In the genomic region with DNA sequence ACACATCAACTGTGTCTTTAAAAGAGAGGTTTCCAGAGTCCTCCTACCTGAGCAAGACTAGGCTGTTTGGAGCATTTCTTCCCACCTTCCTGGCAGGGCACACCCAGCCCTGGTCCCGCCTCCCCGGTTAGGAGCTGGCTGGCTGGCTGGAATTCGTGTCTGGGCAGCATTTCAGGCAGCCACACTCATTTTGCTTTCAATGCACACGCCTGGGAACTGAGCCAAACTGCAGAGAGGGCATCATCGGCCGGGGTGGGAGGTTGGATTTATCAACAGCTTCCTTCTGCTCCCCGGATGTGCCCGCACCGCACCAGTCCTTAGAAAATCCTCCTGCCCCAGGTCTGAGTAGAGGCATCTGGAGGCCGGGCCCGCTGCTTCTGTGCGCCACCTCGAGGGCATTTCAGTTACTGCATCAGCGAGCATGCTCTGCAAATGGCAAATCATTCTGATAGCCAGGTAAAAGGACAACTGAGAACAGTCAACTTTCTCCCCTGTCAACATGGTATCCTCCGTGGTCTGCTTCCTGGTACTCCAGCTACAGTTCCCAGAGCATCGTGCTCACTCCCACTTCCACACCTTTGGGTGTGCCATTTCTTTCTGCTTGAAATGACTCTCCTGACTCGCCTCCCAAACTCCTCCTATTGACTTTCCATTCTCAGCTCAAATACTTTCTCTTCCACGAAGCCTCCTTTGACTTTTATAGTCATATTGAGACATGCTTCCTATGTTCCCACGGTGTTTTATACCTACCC, we compare ENCODE assay signal across 1 cellular context.
TF ChIP-seq lines count a peak whose summit lies in the region.

No MANE protein-coding gene starts in this region.

TF ChIP-seq in GM12878, 131 proteins besides CTCF, POLR2A, EP300 and RAD21 (continued from another document):
- peak; percentile 86 for TF ChIP-seq SMC3 (IDR thresholded peaks at IDR 0.05; ENCODE audit: borderline replicate concordance, low read length)
- TF ChIP-seq JUND (IDR thresholded peaks at IDR 0.05; ENCODE audit: low read depth, low read length) = no peak
- TF ChIP-seq, protein P1, sequence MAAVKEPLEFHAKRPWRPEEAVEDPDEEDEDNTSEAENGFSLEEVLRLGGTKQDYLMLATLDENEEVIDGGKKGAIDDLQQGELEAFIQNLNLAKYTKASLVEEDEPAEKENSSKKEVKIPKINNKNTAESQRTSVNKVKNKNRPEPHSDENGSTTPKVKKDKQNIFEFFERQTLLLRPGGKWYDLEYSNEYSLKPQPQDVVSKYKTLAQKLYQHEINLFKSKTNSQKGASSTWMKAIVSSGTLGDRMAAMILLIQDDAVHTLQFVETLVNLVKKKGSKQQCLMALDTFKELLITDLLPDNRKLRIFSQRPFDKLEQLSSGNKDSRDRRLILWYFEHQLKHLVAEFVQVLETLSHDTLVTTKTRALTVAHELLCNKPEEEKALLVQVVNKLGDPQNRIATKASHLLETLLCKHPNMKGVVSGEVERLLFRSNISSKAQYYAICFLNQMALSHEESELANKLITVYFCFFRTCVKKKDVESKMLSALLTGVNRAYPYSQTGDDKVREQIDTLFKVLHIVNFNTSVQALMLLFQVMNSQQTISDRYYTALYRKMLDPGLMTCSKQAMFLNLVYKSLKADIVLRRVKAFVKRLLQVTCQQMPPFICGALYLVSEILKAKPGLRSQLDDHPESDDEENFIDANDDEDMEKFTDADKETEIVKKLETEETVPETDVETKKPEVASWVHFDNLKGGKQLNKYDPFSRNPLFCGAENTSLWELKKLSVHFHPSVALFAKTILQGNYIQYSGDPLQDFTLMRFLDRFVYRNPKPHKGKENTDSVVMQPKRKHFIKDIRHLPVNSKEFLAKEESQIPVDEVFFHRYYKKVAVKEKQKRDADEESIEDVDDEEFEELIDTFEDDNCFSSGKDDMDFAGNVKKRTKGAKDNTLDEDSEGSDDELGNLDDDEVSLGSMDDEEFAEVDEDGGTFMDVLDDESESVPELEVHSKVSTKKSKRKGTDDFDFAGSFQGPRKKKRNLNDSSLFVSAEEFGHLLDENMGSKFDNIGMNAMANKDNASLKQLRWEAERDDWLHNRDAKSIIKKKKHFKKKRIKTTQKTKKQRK (IDR thresholded peaks at IDR 0.05; ENCODE audit: low read depth, low read length) = no peak
- TF ChIP-seq, protein P2, sequence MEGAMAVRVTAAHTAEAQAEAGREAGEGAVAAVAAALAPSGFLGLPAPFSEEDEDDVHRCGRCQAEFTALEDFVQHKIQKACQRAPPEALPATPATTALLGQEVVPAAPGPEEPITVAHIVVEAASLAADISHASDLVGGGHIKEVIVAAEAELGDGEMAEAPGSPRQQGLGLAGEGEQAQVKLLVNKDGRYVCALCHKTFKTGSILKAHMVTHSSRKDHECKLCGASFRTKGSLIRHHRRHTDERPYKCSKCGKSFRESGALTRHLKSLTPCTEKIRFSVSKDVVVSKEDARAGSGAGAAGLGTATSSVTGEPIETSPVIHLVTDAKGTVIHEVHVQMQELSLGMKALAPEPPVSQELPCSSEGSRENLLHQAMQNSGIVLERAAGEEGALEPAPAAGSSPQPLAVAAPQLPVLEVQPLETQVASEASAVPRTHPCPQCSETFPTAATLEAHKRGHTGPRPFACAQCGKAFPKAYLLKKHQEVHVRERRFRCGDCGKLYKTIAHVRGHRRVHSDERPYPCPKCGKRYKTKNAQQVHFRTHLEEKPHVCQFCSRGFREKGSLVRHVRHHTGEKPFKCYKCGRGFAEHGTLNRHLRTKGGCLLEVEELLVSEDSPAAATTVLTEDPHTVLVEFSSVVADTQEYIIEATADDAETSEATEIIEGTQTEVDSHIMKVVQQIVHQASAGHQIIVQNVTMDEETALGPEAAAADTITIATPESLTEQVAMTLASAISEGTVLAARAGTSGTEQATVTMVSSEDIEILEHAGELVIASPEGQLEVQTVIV (IDR thresholded peaks at IDR 0.05; ENCODE audit: borderline replicate concordance, partially characterized antibody) = no peak
- no peak for TF ChIP-seq NFXL1 (IDR thresholded peaks at IDR 0.05; ENCODE audit: borderline replicate concordance)
- no peak for TF ChIP-seq ZSCAN29 (IDR thresholded peaks at IDR 0.05)
- TF ChIP-seq, protein P3, sequence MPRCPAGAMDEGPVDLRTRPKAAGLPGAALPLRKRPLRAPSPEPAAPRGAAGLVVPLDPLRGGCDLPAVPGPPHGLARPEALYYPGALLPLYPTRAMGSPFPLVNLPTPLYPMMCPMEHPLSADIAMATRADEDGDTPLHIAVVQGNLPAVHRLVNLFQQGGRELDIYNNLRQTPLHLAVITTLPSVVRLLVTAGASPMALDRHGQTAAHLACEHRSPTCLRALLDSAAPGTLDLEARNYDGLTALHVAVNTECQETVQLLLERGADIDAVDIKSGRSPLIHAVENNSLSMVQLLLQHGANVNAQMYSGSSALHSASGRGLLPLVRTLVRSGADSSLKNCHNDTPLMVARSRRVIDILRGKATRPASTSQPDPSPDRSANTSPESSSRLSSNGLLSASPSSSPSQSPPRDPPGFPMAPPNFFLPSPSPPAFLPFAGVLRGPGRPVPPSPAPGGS (IDR thresholded peaks at IDR 0.05; ENCODE audit: borderline replicate concordance, insufficient read depth, low read depth, low read length, poor library complexity, severe bottlenecking) = no peak
- no peak for TF ChIP-seq NR2F1 (conservative IDR thresholded peaks at IDR 0.05)
- no peak for TF ChIP-seq ZNF217 (IDR thresholded peaks at IDR 0.05)
- TF ChIP-seq TCF12 (IDR thresholded peaks at IDR 0.05; ENCODE audit: low read depth, low read length) = 0 out of 2 replicates have a peak, but pooled peaks have one; percentile 39
- TF ChIP-seq WRNIP1 (IDR thresholded peaks at IDR 0.05; ENCODE audit: borderline replicate concordance, low read depth, low read length) = no peak
- no peak for TF ChIP-seq SIN3A (IDR thresholded peaks at IDR 0.05; ENCODE audit: low read depth, low read length)
- TF ChIP-seq SREBF2 (IDR thresholded peaks at IDR 0.05; ENCODE audit: low read length) = no peak
- no peak for TF ChIP-seq KAT2A (conservative IDR thresholded peaks at IDR 0.05; ENCODE audit: control insufficient read depth, low read depth, low read length)
- TF ChIP-seq RELA (IDR thresholded peaks at IDR 0.05; ENCODE audit: borderline replicate concordance, partially characterized antibody) = no peak
- TF ChIP-seq YY1 (IDR thresholded peaks at IDR 0.05; ENCODE audit: low read depth, low read length) = peak; percentile 75
- TF ChIP-seq, protein P4, sequence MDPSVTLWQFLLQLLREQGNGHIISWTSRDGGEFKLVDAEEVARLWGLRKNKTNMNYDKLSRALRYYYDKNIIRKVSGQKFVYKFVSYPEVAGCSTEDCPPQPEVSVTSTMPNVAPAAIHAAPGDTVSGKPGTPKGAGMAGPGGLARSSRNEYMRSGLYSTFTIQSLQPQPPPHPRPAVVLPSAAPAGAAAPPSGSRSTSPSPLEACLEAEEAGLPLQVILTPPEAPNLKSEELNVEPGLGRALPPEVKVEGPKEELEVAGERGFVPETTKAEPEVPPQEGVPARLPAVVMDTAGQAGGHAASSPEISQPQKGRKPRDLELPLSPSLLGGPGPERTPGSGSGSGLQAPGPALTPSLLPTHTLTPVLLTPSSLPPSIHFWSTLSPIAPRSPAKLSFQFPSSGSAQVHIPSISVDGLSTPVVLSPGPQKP (IDR thresholded peaks at IDR 0.05; ENCODE audit: low read depth, low read length) = no peak
- no peak for TF ChIP-seq HCFC1 (IDR thresholded peaks at IDR 0.05; ENCODE audit: low read length)
- TF ChIP-seq CBX5 (IDR thresholded peaks at IDR 0.05; ENCODE audit: low read depth) = no peak
- TF ChIP-seq, protein P5, sequence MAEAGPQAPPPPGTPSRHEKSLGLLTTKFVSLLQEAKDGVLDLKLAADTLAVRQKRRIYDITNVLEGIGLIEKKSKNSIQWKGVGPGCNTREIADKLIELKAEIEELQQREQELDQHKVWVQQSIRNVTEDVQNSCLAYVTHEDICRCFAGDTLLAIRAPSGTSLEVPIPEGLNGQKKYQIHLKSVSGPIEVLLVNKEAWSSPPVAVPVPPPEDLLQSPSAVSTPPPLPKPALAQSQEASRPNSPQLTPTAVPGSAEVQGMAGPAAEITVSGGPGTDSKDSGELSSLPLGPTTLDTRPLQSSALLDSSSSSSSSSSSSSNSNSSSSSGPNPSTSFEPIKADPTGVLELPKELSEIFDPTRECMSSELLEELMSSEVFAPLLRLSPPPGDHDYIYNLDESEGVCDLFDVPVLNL (IDR thresholded peaks at IDR 0.05; ENCODE audit: low read depth, low read length) = no peak
- TF ChIP-seq IKZF1 (conservative IDR thresholded peaks at IDR 0.05) = 0 out of 2 replicates have a peak, but pooled peaks have one; percentile 22
- no peak for TF ChIP-seq KDM1A (IDR thresholded peaks at IDR 0.05; ENCODE audit: borderline replicate concordance)
- TF ChIP-seq SMARCA5 (IDR thresholded peaks at IDR 0.05) = peak; percentile 62; the same call in 1 of the 2 replicates
- TF ChIP-seq IRF4 (IDR thresholded peaks at IDR 0.05; ENCODE audit: low read depth, low read length) = no peak
- TF ChIP-seq RB1 (IDR thresholded peaks at IDR 0.05; ENCODE audit: borderline replicate concordance) = no peak
- TF ChIP-seq BHLHE40 (IDR thresholded peaks at IDR 0.05; ENCODE audit: borderline replicate concordance in 1 of 2, low read depth in 2 of 2, low read length in 1 of 2) = no peak
TF ChIP-seq in GM12878: peak in this region for 5.
